ENCODE assay signal across 12 cellular contexts in genomic region chr11:2574553-2575535, GRCh38.
A peak's percentile ranks its signal among the peaks of the same experiment; 100 is the strongest.
DNase-seq lines count a peak whose midpoint lies in the region; ATAC-seq and TF ChIP-seq lines count a peak whose summit lies in the region.
"Had no signal": no experiment of that assay in that cellular context is flagged by ENCODE, and none has a peak within 500 bp of the region (broad histone marks: within the 10 kb centered on the region; RNA-seq: fewer than 3 reads in every experiment).

No MANE protein-coding gene starts in this region.

- no peaks in the 10 kb centered on the region for H3K27me3 ChIP-seq in layer of hippocampus (ENCODE audit: control insufficient read depth, insufficient read depth, low read length)
- no peaks in the 10 kb centered on the region for H3K27me3 ChIP-seq in stomach
- H3K27me3 ChIP-seq: gastrocnemius medialis had no signal

- no peak for ATAC-seq in GM21381 (IDR thresholded peaks at IDR 0.05; ENCODE audit: unreplicated experiment)
- ATAC-seq: gastrocnemius medialis had no signal

- H3K4me3 ChIP-seq in stomach = no peak overlapping the region
- H3K4me3 ChIP-seq: gastrocnemius medialis had no signal

- WGBS in stomach, 5 donors = 35 to 64% (median 43%) methylated on average over 16 to 45 of the region's 45 CpGs

- TF ChIP-seq EP300 in stomach (IDR thresholded peaks at IDR 0.05) = no peak

- no peak for TF ChIP-seq CTCF in stomach (IDR thresholded peaks at IDR 0.05)

- no peak for TF ChIP-seq POLR2A in stomach (IDR thresholded peaks at IDR 0.05)

- H3K27ac ChIP-seq in angular gyrus (ENCODE audit: low read depth, low read length) (peak overlapping the region; percentile 52), layer of hippocampus (ENCODE audit: low read depth, low read length) (peak overlapping the region; percentile 62), stomach (peak overlapping the region; percentile 67 to 82 (median 77))
- H3K27ac ChIP-seq: gastrocnemius medialis had no signal

- H3K4me1 ChIP-seq in stomach = peaks cover 20 to 52% (median 39%) of the 10 kb centered on the region in 4 donors
- H3K4me1 ChIP-seq: gastrocnemius medialis had no signal

- intact Hi-C loops in stomach (cut with DNase I; ENCODE audit: low total_unique reads) = no loop called here

- H3K36me3 ChIP-seq in stomach = peaks cover 0 to 17% (median 7%) of the 10 kb centered on the region in 4 donors
- H3K36me3 ChIP-seq: gastrocnemius medialis had no signal

- peak; percentile 42 for DNase-seq in NCI-H748 treated with DMSO at 0.1 percent for 48 hours (lab: John Stamatoyannopoulos, UW)
- DNase-seq in stomach = peak; percentile 89
- no peak for DNase-seq in NCI-H187 treated with DMSO at 0.1 percent for 48 hours (lab: John Stamatoyannopoulos, UW)
- DNase-seq in COLO829 (ENCODE audit: low spot score) = no peak
- DNase-seq: activated gamma-delta T cell, dermis blood vessel endothelial cell, DMS79, mesenchymal stem cell had no signal

- H3K9me3 ChIP-seq in stomach = no peaks in the 10 kb centered on the region
- H3K9me3 ChIP-seq: gastrocnemius medialis had no signal

Comparison
In these comparisons a context has a peak if more than half of its experiments do, and no peak if none do; other contexts are left out.
1. DNase-seq: peak in NCI-H748 treated with DMSO at 0.1 percent for 48 hours (single experiment) and stomach (single experiment); none in NCI-H187 treated with DMSO at 0.1 percent for 48 hours (single experiment) and COLO829 (single experiment).
2. Peak in every context shown above with its lines, with median percentiles within 50 percentile points of each other: H3K27ac ChIP-seq.